8 cellular contexts compared by ENCODE assay signal in the genomic region with DNA sequence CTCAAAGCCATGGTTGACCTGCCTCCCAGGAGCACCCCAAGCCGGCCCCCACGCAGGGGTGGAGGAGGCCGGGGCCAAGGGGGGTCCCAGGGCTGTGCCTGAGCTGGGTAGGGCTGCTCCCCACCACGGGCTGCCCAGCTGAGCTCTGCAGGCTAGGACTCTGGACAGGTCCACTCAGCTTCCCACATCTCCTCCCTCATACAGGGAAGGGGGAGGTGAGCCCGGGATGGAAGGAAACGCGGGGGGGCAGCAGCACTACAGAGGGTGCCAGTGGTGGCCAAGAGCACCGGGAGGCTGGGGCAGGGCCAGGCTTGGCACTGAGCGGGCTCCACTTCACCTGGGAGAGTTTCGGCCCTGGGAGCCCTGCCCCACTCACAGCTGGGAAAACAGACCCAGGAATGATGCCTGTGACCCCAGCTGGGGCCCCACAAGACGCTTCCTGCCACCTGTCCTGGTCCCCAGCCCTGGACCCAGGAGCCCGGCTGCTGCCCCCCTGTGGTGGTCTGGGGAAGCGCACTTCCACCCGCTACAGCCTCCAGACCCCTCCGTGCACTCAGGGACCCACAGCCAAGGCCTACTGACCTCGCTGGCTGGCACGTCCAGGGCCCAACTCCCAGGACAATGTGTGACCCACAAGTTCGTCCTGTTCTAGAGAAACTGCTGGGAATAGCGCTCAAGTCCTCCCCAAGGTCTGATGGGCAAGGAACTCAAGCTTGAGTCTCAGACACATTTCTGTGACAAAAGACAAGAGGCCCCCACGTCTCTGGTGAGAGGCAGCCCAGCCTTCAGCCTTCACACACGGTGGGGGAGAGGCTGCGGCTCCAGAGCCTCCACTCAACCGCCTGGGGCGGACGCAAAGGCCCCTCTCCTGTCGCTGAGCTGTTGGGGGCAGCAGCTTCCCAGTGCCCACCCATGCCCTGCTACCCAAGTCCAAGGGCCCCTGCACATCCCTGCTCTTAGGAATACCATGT. TPM values are rescaled to one million over a fixed set of nuclear protein-coding genes. Genes with fewer than 3 reads are reported as not detected.
A peak's percentile ranks its signal among the peaks of the same experiment; 100 is the strongest.
DNase-seq lines count a peak whose midpoint lies in the region; ATAC-seq and TF ChIP-seq lines count a peak whose summit lies in the region.

No MANE protein-coding gene starts in this region.

- ATAC-seq in HCT116 (peak; percentile 52), Panc1 (peak; percentile 69), HG02610 (IDR thresholded peaks at IDR 0.05; ENCODE audit: unreplicated experiment) (no peak), GM21447 (IDR thresholded peaks at IDR 0.05; ENCODE audit: unreplicated experiment) (no peak)

- TF ChIP-seq POLR2A in HCT116 (IDR thresholded peaks at IDR 0.05; ENCODE audit: borderline replicate concordance, extremely low read depth, insufficient read depth, insufficient read length), result no peak

- H3K4me1 ChIP-seq in HCT116 (ENCODE audit: control insufficient read depth in 1 of 2, insufficient read depth in 2 of 2, low read length in 2 of 2) (peaks cover 14 to 33% of the 10 kb centered on the region in 2 experiments), Panc1 (ENCODE audit: control insufficient read depth, insufficient read depth, low read length) (peaks cover 32% of the 10 kb centered on the region)

- H3K9me3 ChIP-seq in HCT116 (ENCODE audit: control insufficient read depth in 1 of 2, insufficient read depth in 1 of 2, low read depth in 1 of 2, low read length in 2 of 2) (peaks cover 0 to 4% of the 10 kb centered on the region in 2 experiments; a peak in 1 of 4 replicates), Panc1 (ENCODE audit: control insufficient read depth, insufficient read depth, low read depth, low read length) (no peaks in the 10 kb centered on the region)

- RAD21 ChIA-PET in HCT116 (lab: Charles Lee; ENCODE audit: low non-redundant PET in 1 of 2, low total read pairs in 2 of 2, uncharacterized antibody in 2 of 2, unreplicated experiment in 2 of 2), result interaction anchor here in 1 of 2 experiments (1.1 kb wide), 1 partner anchor 12 kb away, joined by 3 read pairs; no protein-coding TSS in a partner anchor

- peak; percentile 80 for TF ChIP-seq RAD21 in HCT116 (IDR thresholded peaks at IDR 0.05; ENCODE audit: low read depth)

- no peak overlapping the region for H3K9ac ChIP-seq in HCT116 (ENCODE audit: low read length)

- CTCF ChIA-PET in HCT116 (lab: Charles Lee), result interaction anchor here (0.6 kb wide), 1 partner anchor 134 kb away, joined by 3 read pairs; no protein-coding TSS in a partner anchor
- CTCF ChIA-PET in Panc1 (lab: Charles Lee), result interaction anchor here (0.9 to 1.8 kb wide), 3 partner anchors 26 to 97 kb away, joined by 3 to 8 read pairs (median 3); no protein-coding TSS in a partner anchor

- in situ Hi-C loops in Panc1 (cut with HindIII; ENCODE audit: low pct_unique_long_range_greater_than_20kb, low sequenced_read_pairs), result no loop called here

- H2AFZ ChIP-seq in HCT116 (ENCODE audit: low read depth, low read length, poor library complexity, severe bottlenecking), result no peak overlapping the region

- TF ChIP-seq CTCF in C4-2B (conservative IDR thresholded peaks at IDR 0.05), result peak; percentile 96
- peak; percentile 86 to 97 (median 87) for TF ChIP-seq CTCF in HCT116 (IDR thresholded peaks at IDR 0.05 in 2 of 3, conservative IDR thresholded peaks at IDR 0.05 in 1 of 3; ENCODE audit: borderline replicate concordance in 1 of 3, insufficient read depth in 1 of 3, low read depth in 2 of 3, low read length in 2 of 3)
- peak; percentile 98 for TF ChIP-seq CTCF in Panc1 (IDR thresholded peaks at IDR 0.05)
- TF ChIP-seq CTCF in foreskin fibroblast (IDR thresholded peaks at IDR 0.05; ENCODE audit: low read depth, low read length), result peak; percentile 98

- H3K9me2 ChIP-seq in HCT116 (ENCODE audit: insufficient read depth), result no peaks in the 10 kb centered on the region

- H4K20me1 ChIP-seq in HCT116 (ENCODE audit: insufficient read depth), result no peaks in the 10 kb centered on the region

- peak overlapping the region; percentile 8 for H3K4me2 ChIP-seq in HCT116 (ENCODE audit: low read length)

- DNase-seq in HCT116 (ENCODE audit: low read depth, low spot score) (no peak), Panc1 (ENCODE audit: low read depth, low spot score) (peak; percentile 32), activated T-helper 1 cell treated with Interleukin-2 at 50 U/mL for 16 hours (ENCODE audit: low read depth) (peak; percentile 66), foreskin fibroblast (peak in 1 of 2 donors; percentile 79), retina (peak; percentile 87)

- H3K27ac ChIP-seq in C4-2B, result no peak overlapping the region
- peak overlapping the region; percentile 27; the same call in 1 of the 2 replicates for H3K27ac ChIP-seq in HCT116 (ENCODE audit: low read depth, low read length)
- peak overlapping the region; percentile 70; the same call in 1 of the 2 replicates for H3K27ac ChIP-seq in Panc1 (ENCODE audit: low read length)

- intact Hi-C loops in HCT116 (cut with micrococcal nuclease) (no loop called here), Panc1 (cut with micrococcal nuclease; ENCODE audit: unreplicated experiment) (no loop called here)

- no TSS peak for BruUV-seq in HCT116 (replicated peaks; lab: Mats Ljungman, UMichigan)
- BruUV-seq in Panc1 (replicated peaks; lab: Mats Ljungman, UMichigan), result no TSS peak

- H3K79me2 ChIP-seq in HCT116 (ENCODE audit: insufficient read depth, low read length), result peaks cover 29% of the 10 kb centered on the region

- H3K36me3 ChIP-seq in HCT116 (ENCODE audit: control insufficient read depth in 1 of 2, insufficient read depth in 2 of 2, low read length in 2 of 2) (peaks cover 0 to 11% of the 10 kb centered on the region in 2 experiments; a peak in 1 of 4 replicates), Panc1 (ENCODE audit: control insufficient read depth, insufficient read depth, low read length) (peaks cover 16% of the 10 kb centered on the region; the same call in 1 of the 2 replicates)

- H3K4me3 ChIP-seq in HCT116 (replicated peaks in 1 of 2; ENCODE audit: low read depth in 1 of 2, low read length in 2 of 2) (no peak overlapping the region), Panc1 (ENCODE audit: low read depth in 2 of 2, low read length in 2 of 2) (no peak overlapping the region), foreskin fibroblast (ENCODE audit: low read depth in 1 of 2, low read length in 2 of 2) (no peak overlapping the region)

- POLR2A ChIA-PET in HCT116 (lab: Charles Lee), result interaction anchor here (0.5 to 1.1 kb wide), 2 partner anchors 24 to 71 kb away, joined by 3 read pairs; no protein-coding TSS in a partner anchor
- POLR2A ChIA-PET in Panc1 (lab: Charles Lee), result no interaction called here

- H3K27me3 ChIP-seq in HCT116 (ENCODE audit: insufficient read depth, low read length), result no peaks in the 10 kb centered on the region
- no peaks in the 10 kb centered on the region for H3K27me3 ChIP-seq in Panc1 (ENCODE audit: control insufficient read depth, insufficient read depth, low read length)

TF ChIP-seq in HCT116, 20 proteins besides CTCF, POLR2A, EP300 and RAD21 (continues in another document):
- TF ChIP-seq EGR1 (IDR thresholded peaks at IDR 0.05; ENCODE audit: low read depth) (no peak), CEBPB (IDR thresholded peaks at IDR 0.05; ENCODE audit: low read depth) (no peak), JUND (IDR thresholded peaks at IDR 0.05) (no peak)
- TF ChIP-seq, protein P1, sequence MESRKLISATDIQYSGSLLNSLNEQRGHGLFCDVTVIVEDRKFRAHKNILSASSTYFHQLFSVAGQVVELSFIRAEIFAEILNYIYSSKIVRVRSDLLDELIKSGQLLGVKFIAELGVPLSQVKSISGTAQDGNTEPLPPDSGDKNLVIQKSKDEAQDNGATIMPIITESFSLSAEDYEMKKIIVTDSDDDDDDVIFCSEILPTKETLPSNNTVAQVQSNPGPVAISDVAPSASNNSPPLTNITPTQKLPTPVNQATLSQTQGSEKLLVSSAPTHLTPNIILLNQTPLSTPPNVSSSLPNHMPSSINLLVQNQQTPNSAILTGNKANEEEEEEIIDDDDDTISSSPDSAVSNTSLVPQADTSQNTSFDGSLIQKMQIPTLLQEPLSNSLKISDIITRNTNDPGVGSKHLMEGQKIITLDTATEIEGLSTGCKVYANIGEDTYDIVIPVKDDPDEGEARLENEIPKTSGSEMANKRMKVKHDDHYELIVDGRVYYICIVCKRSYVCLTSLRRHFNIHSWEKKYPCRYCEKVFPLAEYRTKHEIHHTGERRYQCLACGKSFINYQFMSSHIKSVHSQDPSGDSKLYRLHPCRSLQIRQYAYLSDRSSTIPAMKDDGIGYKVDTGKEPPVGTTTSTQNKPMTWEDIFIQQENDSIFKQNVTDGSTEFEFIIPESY (IDR thresholded peaks at IDR 0.05; ENCODE audit: extremely low read depth, insufficient replicate concordance, low read length), result no peak

RNA-seq across cellular contexts. Expression of a gene that starts 3.0 kb away (rescaled TPM):
- 200 TPM for total RNA-seq in HCT116 (2021; ENCODE audit: unreplicated experiment)
- polyA plus RNA-seq in HCT116 (2012), result 114 and 142 TPM in 2 replicates
- total RNA-seq in Panc1 (2021; ENCODE audit: unreplicated experiment), result 335 TPM
- polyA plus RNA-seq in Panc1 (2012; ENCODE audit: insufficient read length), result 354 TPM

RNA-seq across cellular contexts. Expression of a gene that starts 13.7 kb away (rescaled TPM):
- total RNA-seq in HCT116 (2021; ENCODE audit: unreplicated experiment) (0.74 TPM), Panc1 (2021; ENCODE audit: unreplicated experiment) (96.0 TPM)
- polyA plus RNA-seq in HCT116 (2012), result 3.6 and 3.7 TPM in 2 replicates
- 202 TPM for polyA plus RNA-seq in Panc1 (2012; ENCODE audit: insufficient read length)

RNA-seq across cellular contexts. Expression of a gene that starts 22.8 kb away (rescaled TPM):
- total RNA-seq in HCT116 (2021; ENCODE audit: unreplicated experiment) (160 TPM), Panc1 (2021; ENCODE audit: unreplicated experiment) (144 TPM)
- polyA plus RNA-seq in HCT116 (2012), result 193 and 219 TPM in 2 replicates
- 221 TPM for polyA plus RNA-seq in Panc1 (2012; ENCODE audit: insufficient read length)

RNA-seq across cellular contexts. Expression of a gene that starts 27.1 kb away (rescaled TPM):
- total RNA-seq in HCT116 (2021; ENCODE audit: unreplicated experiment), result 173 TPM
- 125 and 138 TPM in 2 replicates for polyA plus RNA-seq in HCT116 (2012)
- total RNA-seq in Panc1 (2021; ENCODE audit: unreplicated experiment), result 297 TPM
- 235 TPM for polyA plus RNA-seq in Panc1 (2012; ENCODE audit: insufficient read length)

RNA-seq across cellular contexts. Expression of a gene that starts 35.1 kb away (rescaled TPM):
- total RNA-seq in HCT116 (2021; ENCODE audit: unreplicated experiment) (131 TPM), Panc1 (2021; ENCODE audit: unreplicated experiment) (196 TPM)
- polyA plus RNA-seq in HCT116 (2012), result 112 and 144 TPM in 2 replicates
- 252 TPM for polyA plus RNA-seq in Panc1 (2012; ENCODE audit: insufficient read length)

Comparison
In these comparisons a context has a peak if more than half of its experiments do, and no peak if none do; other contexts are left out.
1. ATAC-seq: peak in HCT116 (single experiment) and Panc1 (single experiment); none in HG02610 (single experiment) and GM21447 (single experiment).
2. RNA of a gene that starts 13.7 kb away (total RNA-seq): 96.0 TPM in Panc1 (single experiment); 0.74 TPM in HCT116 (single experiment); every median in the first group is over 10 times any median in the second.
3. Peak in every context shown above with its lines, with median percentiles within 50 percentile points of each other: CTCF ChIP-seq.